Comparison of ENCODE assay signal across 17 cellular contexts in genomic region chr2:3789246-3789645, GRCh38.
"Had no signal": no experiment of that assay in that cellular context is flagged by ENCODE, and none has a peak within 500 bp of the region (broad histone marks: within the 10 kb centered on the region; RNA-seq: fewer than 3 reads in every experiment).

No MANE protein-coding gene starts in this region.

- H3K27me3 ChIP-seq: colonic mucosa had no signal

- H3K4me1 Mint-ChIP-seq: activated CD4-positive, alpha-beta T cell treated with anti-CD3 and anti-CD28 coated beads for 36 hours; activated CD8-positive, alpha-beta memory T cell treated with anti-CD3 and anti-CD28 coated beads, Interleukin-2, amount 10 ng/mL, durations not matched to agents 7 days and 5 days; activated naive CD8-positive, alpha-beta T cell treated with anti-CD3 and anti-CD28 coated beads, Interleukin-2, amount 10 ng/mL, durations not matched to agents 7 days and 5 days; activated T-helper 17 cell treated with anti-CD3 and anti-CD28 coated beads, Interleukin-2, amount 50 U/mL, for 72 hours; WTC11 had no signal

- H3K36me3 ChIP-seq: colonic mucosa, lower lobe of right lung had no signal

- H3K4me1 ChIP-seq: colonic mucosa, lower lobe of right lung had no signal

- H3K9me3 Mint-ChIP-seq: activated naive CD8-positive, alpha-beta T cell treated with anti-CD3 and anti-CD28 coated beads, Interleukin-2, amount 10 ng/mL, durations not matched to agents 7 days and 5 days; activated T-helper 17 cell treated with anti-CD3 and anti-CD28 coated beads, Interleukin-2, amount 50 U/mL, for 72 hours had no signal

- H3K27ac Mint-ChIP-seq: activated CD4-positive, alpha-beta T cell treated with anti-CD3 and anti-CD28 coated beads for 36 hours; activated CD8-positive, alpha-beta memory T cell treated with anti-CD3 and anti-CD28 coated beads, Interleukin-2, amount 10 ng/mL, durations not matched to agents 7 days and 5 days; activated naive CD8-positive, alpha-beta T cell treated with anti-CD3 and anti-CD28 coated beads, Interleukin-2, amount 10 ng/mL, durations not matched to agents 7 days and 5 days; activated T-helper 17 cell treated with anti-CD3 and anti-CD28 coated beads, Interleukin-2, amount 50 U/mL, for 72 hours; brain; nephron; WTC11 had no signal

- H3K9me3 ChIP-seq: colonic mucosa, lower lobe of right lung had no signal

- H3K4me3 Mint-ChIP-seq: activated CD4-positive, alpha-beta T cell treated with anti-CD3 and anti-CD28 coated beads for 36 hours; activated CD8-positive, alpha-beta memory T cell treated with anti-CD3 and anti-CD28 coated beads, Interleukin-2, amount 10 ng/mL, durations not matched to agents 7 days and 5 days; activated naive CD8-positive, alpha-beta T cell treated with anti-CD3 and anti-CD28 coated beads, Interleukin-2, amount 10 ng/mL, durations not matched to agents 7 days and 5 days; activated T-helper 17 cell treated with anti-CD3 and anti-CD28 coated beads, Interleukin-2, amount 50 U/mL, for 72 hours; brain; nephron; WTC11 had no signal

- H3K27ac ChIP-seq: colonic mucosa, lower lobe of right lung had no signal

- H3K27me3 Mint-ChIP-seq: activated CD4-positive, alpha-beta T cell treated with anti-CD3 and anti-CD28 coated beads for 36 hours; activated CD8-positive, alpha-beta memory T cell treated with anti-CD3 and anti-CD28 coated beads, Interleukin-2, amount 10 ng/mL, durations not matched to agents 7 days and 5 days; brain had no signal

- DNase-seq: activated CD4-positive, alpha-beta T cell treated with anti-CD3 and anti-CD28 coated beads for 36 hours; activated CD4-positive, alpha-beta T cell treated with anti-CD3 and anti-CD28 coated beads, Interleukin-2, amount 50 U/mL, for 48 hours; activated CD8-positive, alpha-beta memory T cell treated with anti-CD3 and anti-CD28 coated beads, Interleukin-2, amount 10 ng/mL, durations not matched to agents 7 days and 5 days; activated naive CD4-positive, alpha-beta T cell; activated naive CD8-positive, alpha-beta T cell treated with anti-CD3 and anti-CD28 coated beads, Interleukin-2, amount 10 ng/mL, durations not matched to agents 7 days and 5 days; activated T-cell treated with anti-CD3 and anti-CD28 coated beads, Interleukin-2, amount 50 U/mL, for 1 hour; central memory CD4-positive, alpha-beta T cell; colonic mucosa; lower lobe of right lung; stimulated activated CD4-positive, alpha-beta T cell treated with anti-CD3 and anti-CD28 coated beads, Interleukin-12 subunit alpha, Interleukin-12 subunit beta, amount 100 ng/mL, for 4 hours; stimulated activated CD4-positive, alpha-beta T cell treated with anti-CD3 and anti-CD28 coated beads, Interleukin-1b, Interleukin-23, amount 100 ng/mL, for 48 hours; stimulated activated CD8-positive, alpha-beta memory T cell treated with anti-CD3 and anti-CD28 coated beads, Interleukin-4, amount 100 ng/mL, for 48 hours; stimulated activated naive CD4-positive, alpha-beta T cell had no signal

- H3K36me3 Mint-ChIP-seq: activated CD8-positive, alpha-beta memory T cell treated with anti-CD3 and anti-CD28 coated beads, Interleukin-2, amount 10 ng/mL, durations not matched to agents 7 days and 5 days; activated naive CD8-positive, alpha-beta T cell treated with anti-CD3 and anti-CD28 coated beads, Interleukin-2, amount 10 ng/mL, durations not matched to agents 7 days and 5 days; brain had no signal

- H3K4me3 ChIP-seq: colonic mucosa, lower lobe of right lung had no signal

- ATAC-seq: activated CD4-positive, alpha-beta T cell treated with anti-CD3 and anti-CD28 coated beads for 36 hours; activated CD8-positive, alpha-beta memory T cell treated with anti-CD3 and anti-CD28 coated beads, Interleukin-2, amount 10 ng/mL, durations not matched to agents 7 days and 5 days; activated T-helper 17 cell treated with anti-CD3 and anti-CD28 coated beads, Interleukin-2, amount 50 U/mL, for 72 hours; lower lobe of right lung; WTC11 had no signal
